ENCODE assay signal across 8 cellular contexts in the genomic region with DNA sequence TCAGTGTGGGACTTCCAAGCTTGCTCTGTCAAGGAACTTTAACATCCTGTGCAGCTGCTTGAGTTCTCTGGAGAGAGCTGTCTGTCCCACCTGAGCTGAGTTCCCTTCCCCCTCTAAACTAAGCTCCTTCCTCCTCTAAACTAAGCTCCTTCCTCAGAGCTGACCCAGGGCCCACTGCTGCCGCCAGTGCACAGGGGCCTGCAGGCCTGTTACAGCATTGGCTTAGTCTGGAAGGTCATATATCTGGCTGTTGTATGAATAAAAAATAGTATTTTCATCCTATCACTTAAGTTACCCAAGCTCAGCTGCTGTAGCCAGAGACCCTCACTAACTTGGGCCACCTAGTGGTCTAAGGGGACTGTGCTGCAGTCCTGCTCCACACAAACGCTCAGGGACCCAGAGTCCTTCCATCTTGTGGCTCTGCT.
DNase-seq lines count a peak whose midpoint lies in the region; ATAC-seq, FAIRE-seq and TF ChIP-seq lines count a peak whose summit lies in the region.

No MANE protein-coding gene starts in this region.

- DNase-seq in NCI-H748 (lab: John Stamatoyannopoulos, UW; ENCODE audit: unreplicated experiment) (peak; percentile 3), NCI-H748 treated with DMSO at 0.1 percent for 48 hours (lab: John Stamatoyannopoulos, UW) (no peak), Peyer's patch (no peak), left ventricle myocardium inferior (no peak), transverse colon (no peak), small intestine (no peak)
- no peak for DNase-seq in stimulated activated CD4-positive, alpha-beta T cell treated with anti-CD3 and anti-CD28 coated beads, Interleukin-15, amount 100 ng/mL, for 24 hours

- WGBS in transverse colon (ENCODE audit: low coverage in 1 of 2), 2 donors: 82% methylated on average over 2 of the region's 2 CpGs; no CpG with 5 or more reads in 1 of the 2 donors
- 73 to 93% (median 92%) methylated on average over 2 of the region's 2 CpGs for WGBS in small intestine, 3 donors

- TF ChIP-seq POLR2A in Peyer's patch (IDR thresholded peaks at IDR 0.05): no peak
- TF ChIP-seq POLR2A in transverse colon (IDR thresholded peaks at IDR 0.05): no peak

- H3K4me1 ChIP-seq in Peyer's patch: peaks cover 0 to 15% (median 0%) of the 10 kb centered on the region in 4 donors
- H3K4me1 ChIP-seq in left ventricle myocardium inferior: peaks cover 19% of the 10 kb centered on the region
- peaks cover 3 to 17% (median 5%) of the 10 kb centered on the region in 4 donors for H3K4me1 ChIP-seq in transverse colon
- H3K4me1 ChIP-seq in small intestine (ENCODE audit: control insufficient read depth in 2 of 2, insufficient read depth in 1 of 2, low read depth in 1 of 2, low read length in 1 of 2): no peaks in the 10 kb centered on the region

- H3K9me3 ChIP-seq in Peyer's patch: no peaks in the 10 kb centered on the region
- H3K9me3 ChIP-seq in left ventricle myocardium inferior (replicated peaks): no peaks in the 10 kb centered on the region
- no peaks in the 10 kb centered on the region for H3K9me3 ChIP-seq in transverse colon
- H3K9me3 ChIP-seq in small intestine (ENCODE audit: control insufficient read depth, low read depth): no peaks in the 10 kb centered on the region

- no peak overlapping the region for H3K4me3 ChIP-seq in Peyer's patch
- no peak overlapping the region for H3K4me3 ChIP-seq in left ventricle myocardium inferior
- H3K4me3 ChIP-seq in transverse colon: no peak overlapping the region
- no peak overlapping the region for H3K4me3 ChIP-seq in small intestine (ENCODE audit: low read depth in 1 of 2, low read length in 2 of 2)

- FAIRE-seq in small intestine (lab: Jason Lieb, UNC): no peak

- no peak for ATAC-seq in HG03280 (IDR thresholded peaks at IDR 0.05; ENCODE audit: unreplicated experiment)

- TF ChIP-seq CTCF in Peyer's patch (IDR thresholded peaks at IDR 0.05) (peak in 1 of 6 experiments; percentile 8), left ventricle myocardium inferior (IDR thresholded peaks at IDR 0.05; ENCODE audit: borderline replicate concordance) (peak; percentile 21), transverse colon (IDR thresholded peaks at IDR 0.05) (no peak)

- in situ Hi-C loops in transverse colon (cut with MboI; ENCODE audit: low pct_ligation_motif_present in 1 of 4, low pct_unique_long_range_greater_than_20kb in 1 of 4, low sequenced_read_pairs in 3 of 4): no loop called here

- no peaks in the 10 kb centered on the region for H3K27me3 ChIP-seq in Peyer's patch
- peaks cover under 1% of the 10 kb centered on the region for H3K27me3 ChIP-seq in left ventricle myocardium inferior (ENCODE audit: low read depth)
- no peaks in the 10 kb centered on the region for H3K27me3 ChIP-seq in transverse colon
- H3K27me3 ChIP-seq in small intestine (ENCODE audit: control insufficient read depth in 2 of 2, insufficient read depth in 2 of 2, low read length in 2 of 2): no peaks in the 10 kb centered on the region

- H3K27ac ChIP-seq in Peyer's patch (peak overlapping the region in 3 of 4 donors; percentile 5 to 50 (median 45)), left ventricle myocardium inferior (replicated peaks) (peak overlapping the region; percentile 71), transverse colon (peak overlapping the region; percentile 38 to 56 (median 48)), small intestine (ENCODE audit: low read depth in 1 of 2, low read length in 1 of 2) (peak overlapping the region in 1 of 2 donors; percentile 9)

- H3K36me3 ChIP-seq in Peyer's patch (no peaks in the 10 kb centered on the region), left ventricle myocardium inferior (no peaks in the 10 kb centered on the region), transverse colon (no peaks in the 10 kb centered on the region), small intestine (ENCODE audit: control insufficient read depth in 2 of 2, insufficient read depth in 2 of 2, low read length in 2 of 2) (no peaks in the 10 kb centered on the region)

- no peak for TF ChIP-seq EP300 in transverse colon (IDR thresholded peaks at IDR 0.05; ENCODE audit: low read depth)

- intact Hi-C loops in left ventricle myocardium inferior (cut with micrococcal nuclease) (no loop called here), transverse colon (cut with DNase I; ENCODE audit: low total_unique reads) (no loop called here)
